16 cellular contexts compared by ENCODE assay signal in genomic region chr7:128114806-128115205, GRCh38.
"Had no signal": no experiment of that assay in that cellular context is flagged by ENCODE, and none has a peak within 500 bp of the region (broad histone marks: within the 10 kb centered on the region; RNA-seq: fewer than 3 reads in every experiment).

No MANE protein-coding gene starts in this region.

- H3K4me3 Mint-ChIP-seq: activated CD4-positive, alpha-beta memory T cell treated with anti-CD3 and anti-CD28 coated beads for 36 hours; activated CD4-positive, alpha-beta T cell treated with anti-CD3 and anti-CD28 coated beads for 36 hours; activated naive CD4-positive, alpha-beta T cell treated with anti-CD3 and anti-CD28 coated beads, Interleukin-2, amount 10 ng/mL, durations not matched to agents 7 days and 5 days; T-cell; WTC11 had no signal

- H3K27ac ChIP-seq: ascending aorta, epithelial cell of prostate, foreskin keratinocyte, hepatocyte, lower lobe of right lung, tibial nerve, uterus had no signal

- H3K27me3 ChIP-seq: ascending aorta, hepatocyte, tibial nerve, uterus had no signal

- H3K9me3 Mint-ChIP-seq: activated CD4-positive, alpha-beta memory T cell treated with anti-CD3 and anti-CD28 coated beads for 36 hours; activated naive CD4-positive, alpha-beta T cell treated with anti-CD3 and anti-CD28 coated beads, Interleukin-2, amount 10 ng/mL, durations not matched to agents 7 days and 5 days; T-cell; WTC11 had no signal

- H3K36me3 ChIP-seq: ascending aorta, lower lobe of right lung, tibial nerve, uterus had no signal

- H3K27me3 Mint-ChIP-seq: activated CD4-positive, alpha-beta memory T cell treated with anti-CD3 and anti-CD28 coated beads for 36 hours; activated CD4-positive, alpha-beta T cell treated with anti-CD3 and anti-CD28 coated beads for 36 hours had no signal

- H3K9me3 ChIP-seq: ascending aorta, lower lobe of right lung, tibial nerve, uterus had no signal

- ATAC-seq: activated CD4-positive, alpha-beta T cell treated with anti-CD3 and anti-CD28 coated beads for 36 hours; left colon; lower lobe of right lung; stimulated activated naive CD8-positive, alpha-beta T cell treated with anti-CD3 and anti-CD28 coated beads, Interleukin-15, Interleukin-2, amounts not matched to agents 100 U/mL and 50 U/mL, for 24 hours; T-cell; WTC11 had no signal

- H3K4me1 ChIP-seq: ascending aorta, lower lobe of right lung, uterus had no signal

- DNase-seq: activated CD4-positive, alpha-beta memory T cell treated with anti-CD3 and anti-CD28 coated beads for 36 hours; activated CD4-positive, alpha-beta T cell treated with anti-CD3 and anti-CD28 coated beads for 36 hours; activated effector memory CD4-positive, alpha-beta T cell treated with Interleukin-2 at 50 U/mL for 16 hours; activated naive CD4-positive, alpha-beta T cell treated with anti-CD3 and anti-CD28 coated beads, Interleukin-2, amount 10 ng/mL, durations not matched to agents 7 days and 5 days; lower lobe of right lung; stimulated activated naive CD8-positive, alpha-beta T cell treated with anti-CD3 and anti-CD28 coated beads, Interleukin-15, Interleukin-2, amounts not matched to agents 100 U/mL and 50 U/mL, for 24 hours had no signal

- H3K27ac Mint-ChIP-seq: activated CD4-positive, alpha-beta memory T cell treated with anti-CD3 and anti-CD28 coated beads for 36 hours; activated CD4-positive, alpha-beta T cell treated with anti-CD3 and anti-CD28 coated beads for 36 hours; activated naive CD4-positive, alpha-beta T cell treated with anti-CD3 and anti-CD28 coated beads, Interleukin-2, amount 10 ng/mL, durations not matched to agents 7 days and 5 days; progenitor cell of endocrine pancreas; T-cell; WTC11 had no signal

- H3K4me3 ChIP-seq: ascending aorta, hepatocyte, lower lobe of right lung, tibial nerve, uterus had no signal

- H3K36me3 Mint-ChIP-seq: activated CD4-positive, alpha-beta memory T cell treated with anti-CD3 and anti-CD28 coated beads for 36 hours; T-cell; WTC11 had no signal
